ENCODE assay signal across 7 cellular contexts in genomic region chr9:19250356-19250755, GRCh38. TPM values are rescaled to one million over a fixed set of nuclear protein-coding genes. Genes with fewer than 3 reads are reported as not detected.
A peak's percentile ranks its signal among the peaks of the same experiment; 100 is the strongest.
DNase-seq lines count a peak whose midpoint lies in the region; FAIRE-seq and TF ChIP-seq lines count a peak whose summit lies in the region.
"Not testable (repeated sequence)": the region's sequence is repeated elsewhere in the genome, so short reads cannot be mapped to it uniquely, and the experiment has no call there.

No MANE protein-coding gene starts in this region.

- not testable (repeated sequence) for H3K36me3 ChIP-seq in Caco-2 (ENCODE audit: control insufficient read depth, insufficient read depth, low read length); H1 (ENCODE audit: control insufficient read depth in 2 of 4, insufficient read depth in 4 of 4, low read length in 3 of 4); iPS-20b (ENCODE audit: insufficient read depth, low read depth, low read length)

- not testable (repeated sequence) for H2BK15ac ChIP-seq in H1 (ENCODE audit: low read length)

- not testable (repeated sequence) for H3K18ac ChIP-seq in H1 (ENCODE audit: extremely low read depth, low read length)

- H3K79me1 ChIP-seq in H1 (ENCODE audit: low read depth, low read length), result not testable (repeated sequence)

- H4K8ac ChIP-seq in H1 (ENCODE audit: extremely low read depth, insufficient read depth, low read length), result not testable (repeated sequence)

- peaks cover 0 to 77% of the 10 kb centered on the region in 2 experiments; a peak in 3 of 4 replicates for H3K79me2 ChIP-seq in H1 (ENCODE audit: control insufficient read depth in 1 of 2, insufficient read depth in 2 of 2, low read length in 2 of 2)

- not testable (repeated sequence) for H3K4ac ChIP-seq in H1 (replicated peaks; ENCODE audit: insufficient read length, low read depth, low read length)

- H3K36me3 Mint-ChIP-seq in Caco-2 (ENCODE audit: insufficient read depth, unreplicated experiment) (peaks cover 23% of the 10 kb centered on the region), nephron progenitor cell (ENCODE audit: low read depth) (peaks cover 18% of the 10 kb centered on the region)
- not testable (repeated sequence) for H3K36me3 Mint-ChIP-seq in type B pancreatic cell

- TF ChIP-seq POLR2A in H1 (IDR thresholded peaks at IDR 0.05; ENCODE audit: control extremely low read depth in 1 of 2, low read depth in 2 of 2, low read length in 2 of 2), result not testable (repeated sequence)

- H3K9ac ChIP-seq in H1 (replicated peaks in 1 of 4; ENCODE audit: extremely low read depth in 1 of 4, low read depth in 3 of 4, low read length in 3 of 4), result not testable (repeated sequence)
- peak overlapping the region; percentile 20; the same call in 1 of the 2 replicates for H3K9ac ChIP-seq in iPS-20b (ENCODE audit: low read depth, low read length)

- H3K27ac Mint-ChIP-seq in Caco-2 (ENCODE audit: unreplicated experiment), result not testable (repeated sequence)
- H3K27ac Mint-ChIP-seq in nephron progenitor cell (peak overlapping the region; percentile 79), type B pancreatic cell (peak overlapping the region; percentile 19)

- TF ChIP-seq RAD21 in H1 (IDR thresholded peaks at IDR 0.05 in 1 of 2, conservative IDR thresholded peaks at IDR 0.05 in 1 of 2; ENCODE audit: low read depth in 2 of 2, low read length in 2 of 2), result not testable (repeated sequence)

- H3K4me1 ChIP-seq in Caco-2, result peaks cover 22% of the 10 kb centered on the region
- H3K4me1 ChIP-seq in H1 (replicated peaks in 1 of 4; ENCODE audit: control insufficient read depth in 3 of 4, insufficient read depth in 4 of 4, low read length in 3 of 4), result not testable (repeated sequence)
- H3K4me1 ChIP-seq in iPS-20b (ENCODE audit: insufficient read depth, low read length), result peaks cover 13% of the 10 kb centered on the region; the same call in 1 of the 2 replicates

- intact Hi-C loops in Caco-2 (cut with micrococcal nuclease; ENCODE audit: unreplicated experiment), result not testable (repeated sequence)

- H3K27me3 ChIP-seq in Caco-2 (replicated peaks; ENCODE audit: control insufficient read depth, insufficient read depth, low read length); H1 (replicated peaks in 1 of 4; ENCODE audit: control insufficient read depth in 3 of 4, extremely low read depth in 1 of 4, insufficient read depth in 3 of 4, low read length in 3 of 4); iPS-20b (ENCODE audit: insufficient read depth, low read length): not testable (repeated sequence)

- not testable (repeated sequence) for H3K23me2 ChIP-seq in H1 (ENCODE audit: low read depth, low read length)

- not testable (repeated sequence) for H3K14ac ChIP-seq in H1 (ENCODE audit: insufficient read length)

- not testable (repeated sequence) for H3K4me3 Mint-ChIP-seq in Caco-2 (ENCODE audit: unreplicated experiment); nephron progenitor cell; type B pancreatic cell

- H3K4me2 ChIP-seq in H1 (ENCODE audit: insufficient read depth in 1 of 2, low read depth in 2 of 2, low read length in 2 of 2), result not testable (repeated sequence)

- H3K9me3 ChIP-seq in Caco-2; H1 (ENCODE audit: insufficient read depth in 2 of 2, low read depth in 1 of 2, low read length in 1 of 2); iPS-20b (ENCODE audit: insufficient read depth, low read depth, low read length): not testable (repeated sequence)

- H3K56ac ChIP-seq in H1 (replicated peaks; ENCODE audit: insufficient read length, low read depth, low read length), result not testable (repeated sequence)

- H3K27me3 Mint-ChIP-seq in Caco-2 (ENCODE audit: insufficient read depth, unreplicated experiment); nephron progenitor cell (ENCODE audit: low read depth, poor library complexity); type B pancreatic cell: not testable (repeated sequence)

- TF ChIP-seq CTCF in Caco-2 (IDR thresholded peaks at IDR 0.05; ENCODE audit: insufficient read depth in 1 of 2, low read depth in 1 of 2, low read length in 1 of 2, severe bottlenecking in 1 of 2, unreplicated experiment in 1 of 2); H1 (IDR thresholded peaks at IDR 0.05; ENCODE audit: control extremely low read depth in 1 of 3, insufficient read depth in 1 of 3, low read depth in 1 of 3, low read length in 3 of 3); nephron progenitor cell (IDR thresholded peaks at IDR 0.05); type B pancreatic cell (conservative IDR thresholded peaks at IDR 0.05): not testable (repeated sequence)

- not testable (repeated sequence) for H4K5ac ChIP-seq in H1 (ENCODE audit: insufficient read length, low read depth, low read length)

- not testable (repeated sequence) for H2BK120ac ChIP-seq in H1 (replicated peaks; ENCODE audit: low read depth, low read length)

- DNase-seq in Caco-2, result peak; percentile 28 to 49
- peak; percentile 7 for DNase-seq in HT-29 (ENCODE audit: low spot score)
- DNase-seq in LoVo (ENCODE audit: low spot score), result peak; percentile 27
- not testable (repeated sequence) for DNase-seq in H1 (ENCODE audit: low read depth in 1 of 2, low spot score in 2 of 2); nephron progenitor cell; type B pancreatic cell (ENCODE audit: extremely low spot score, unreplicated experiment)

- 90% methylated on average over 9 of the region's 9 CpGs; no CpG with 5 or more reads in 1 of the 2 experiments for WGBS in H1 (ENCODE audit: extremely low coverage in 1 of 2, insufficient coverage in 1 of 2, insufficient read length in 1 of 2, insufficient replicate concordance in 2 of 2, low coverage in 1 of 2, low lambda C conversion rate in 2 of 2, missing lambda C conversion rate in 1 of 2), 2 experiments

- BruUV-seq in Caco-2 (replicated peaks; lab: Mats Ljungman, UMichigan), result not testable (repeated sequence)

- not testable (repeated sequence) for H2BK20ac ChIP-seq in H1 (ENCODE audit: low read length)

- not testable (repeated sequence) for H2BK12ac ChIP-seq in H1 (ENCODE audit: low read depth, low read length)

- CTCF ChIA-PET in Caco-2 (lab: Charles Lee), result not testable (repeated sequence)
- CTCF ChIA-PET in H1 (lab: Charles Lee; ENCODE audit: partially characterized antibody), result interaction anchor here (1.9 kb wide), 1 partner anchor 18 kb away, joined by 6 read pairs; no protein-coding TSS in a partner anchor

- TF ChIP-seq EP300 in H1 (IDR thresholded peaks at IDR 0.05; ENCODE audit: borderline replicate concordance in 1 of 2, low read depth in 2 of 2, low read length in 2 of 2), result not testable (repeated sequence)

- not testable (repeated sequence) for FAIRE-seq in H1 (lab: Jason Lieb, UNC)

- POLR2A ChIA-PET in Caco-2 (lab: Charles Lee), result not testable (repeated sequence)
- POLR2A ChIA-PET in H1 (lab: Charles Lee; ENCODE audit: partially characterized antibody), result interaction anchor here (2.2 kb wide), 1 partner anchor 121 kb away, joined by 4 read pairs; no protein-coding TSS in a partner anchor

- not testable (repeated sequence) for H3K27ac ChIP-seq in H1 (ENCODE audit: low read depth, low read length)
- peak overlapping the region; percentile 53 for H3K27ac ChIP-seq in iPS-20b (ENCODE audit: low read length)

- not testable (repeated sequence) for H2AFZ ChIP-seq in H1 (ENCODE audit: low read length)

- H3K23ac ChIP-seq in H1 (ENCODE audit: insufficient read length), result not testable (repeated sequence)

- 0 out of 2 replicates have a peak overlapping the region, but pooled peaks have one; percentile 17 for H2AK5ac ChIP-seq in H1 (ENCODE audit: low read depth, low read length)

- not testable (repeated sequence) for H3K9me3 Mint-ChIP-seq in Caco-2 (ENCODE audit: unreplicated experiment); nephron progenitor cell; type B pancreatic cell

- not testable (repeated sequence) for H4K20me1 ChIP-seq in H1 (replicated peaks in 1 of 2; ENCODE audit: control insufficient read depth in 1 of 2, insufficient read depth in 2 of 2, low read length in 2 of 2)

- not testable (repeated sequence) for H2BK5ac ChIP-seq in H1 (ENCODE audit: low read depth, low read length)

- peaks cover 33% of the 10 kb centered on the region for H3K4me1 Mint-ChIP-seq in Caco-2 (ENCODE audit: low read depth, unreplicated experiment)
- H3K4me1 Mint-ChIP-seq in nephron progenitor cell, result peaks cover 63% of the 10 kb centered on the region
- peaks cover 36% of the 10 kb centered on the region for H3K4me1 Mint-ChIP-seq in type B pancreatic cell (ENCODE audit: unreplicated experiment)

- not testable (repeated sequence) for H3K4me3 ChIP-seq in Caco-2 (ENCODE audit: low read depth, low read length); H1 (ENCODE audit: extremely low read depth in 1 of 4, insufficient read depth in 2 of 4, low read depth in 3 of 4, low read length in 4 of 4); iPS-20b (ENCODE audit: low read length)

- H4K91ac ChIP-seq in H1 (replicated peaks; ENCODE audit: insufficient read length, low read length), result not testable (repeated sequence)

RNA-seq across cellular contexts. Expression of gene DENND4C, which starts 19.9 kb away (rescaled TPM):
- total RNA-seq in Caco-2 (2022) (40.1 and 46.9 TPM in 2 replicates), type B pancreatic cell (ENCODE audit: low replicate concordance) (36.6 and 54.1 TPM in 2 replicates)
- total RNA-seq in HT-29 (2014; rRNA removed; shearing (Covaris generic)), result 28.1 and 40.2 TPM in 2 replicates
- total RNA-seq in H1 (2021; fragmentation: NEBNext Ultra II Directional; extraction: Animal tissue kit (Norgen Biotek cat#: 25700)), result 18.9 and 19.8 TPM in 2 replicates
- 4.8 and 6.9 TPM in 2 replicates for polyA plus RNA-seq in H1 (2011; rRNA removed)
- 8.3 TPM for polyA plus RNA-seq in H1 (2011; cell fraction: cytosol; rRNA removed)
- 5.7 TPM for polyA plus RNA-seq in H1 (2011; cell fraction: nucleus; rRNA removed)
- 6.2 to 11.8 TPM (median 8.4 TPM) in 4 replicates for polyA plus RNA-seq in H1 (2012, experiment 1 of 2)
- 0.63 TPM for polyA plus RNA-seq in H1 (2012, experiment 2 of 2)
- 8.0 TPM for polyA plus RNA-seq in H1 (2013, experiment 1 of 2)
- polyA plus RNA-seq in H1 (2013, experiment 2 of 2), result 7.9 TPM
- 28.5 and 47.2 TPM in 2 replicates for polyA minus RNA-seq in H1 (2011; rRNA and poly(A)+ RNA removed)
- polyA minus RNA-seq in H1 (2011; cell fraction: cytosol; rRNA and poly(A)+ RNA removed), result 16.4 TPM
- polyA minus RNA-seq in H1 (2011; cell fraction: nucleus; rRNA and poly(A)+ RNA removed), result 52.8 TPM
